In the genomic region with DNA sequence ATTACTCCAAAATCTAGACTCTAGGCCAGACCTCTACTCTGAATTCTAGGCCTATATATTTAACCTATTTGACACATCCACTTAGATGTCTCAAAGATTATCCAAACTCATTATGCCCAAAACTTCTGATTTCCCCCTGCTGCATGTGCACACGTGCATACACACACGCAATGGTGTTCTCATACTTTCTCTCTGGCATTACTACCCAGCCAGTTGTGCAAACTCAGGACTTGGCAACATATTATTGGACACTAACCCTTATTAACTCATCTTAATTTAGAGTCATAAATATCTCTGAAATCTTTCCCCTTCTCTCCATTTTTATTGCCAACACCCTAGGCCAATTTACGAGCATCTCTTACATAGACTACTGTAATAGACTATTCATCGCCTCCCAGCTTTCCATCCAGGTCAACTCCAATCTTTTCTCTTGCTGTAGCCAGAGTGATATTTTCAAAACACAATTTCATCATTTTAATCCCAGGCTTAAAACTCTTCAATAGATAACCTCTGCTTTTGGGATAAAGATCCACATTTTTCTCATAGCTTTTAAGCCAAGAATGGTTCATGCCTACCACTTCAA, we compare ENCODE assay signal across 31 cellular contexts.
"Had no signal": no experiment of that assay in that cellular context is flagged by ENCODE, and none has a peak within 500 bp of the region (broad histone marks: within the 10 kb centered on the region; RNA-seq: fewer than 3 reads in every experiment).

No MANE protein-coding gene starts in this region.

- DNase-seq: activated CD4-positive, alpha-beta memory T cell treated with anti-CD3 and anti-CD28 coated beads, Interleukin-2, amount 10 ng/mL, durations not matched to agents 7 days and 5 days; activated CD4-positive, alpha-beta T cell treated with anti-CD3 and anti-CD28 coated beads for 1 hour; activated CD4-positive, alpha-beta T cell treated with anti-CD3 and anti-CD28 coated beads for 4 hours; activated CD4-positive, alpha-beta T cell treated with anti-CD3 and anti-CD28 coated beads, Interleukin-2, amount 10 ng/mL, durations not matched to agents 7 days and 5 days; activated CD4-positive, alpha-beta T cell treated with anti-CD3 and anti-CD28 coated beads, Interleukin-2, amount 50 U/mL, for 4 hours; activated CD8-positive, alpha-beta memory T cell treated with anti-CD3 and anti-CD28 coated beads, Interleukin-2, amount 50 U/mL, for 48 hours; activated gamma-delta T cell; activated naive CD4-positive, alpha-beta T cell; activated naive CD4-positive, alpha-beta T cell treated with anti-CD3 and anti-CD28 coated beads, Interleukin-2, amount 10 ng/mL, durations not matched to agents 7 days and 5 days; activated naive CD8-positive, alpha-beta T cell treated with anti-CD3 and anti-CD28 coated beads, Interleukin-2, amount 10 ng/mL, durations not matched to agents 7 days and 5 days; activated T-cell treated with anti-CD3 and anti-CD28 coated beads for 4 hours; activated T-cell treated with anti-CD3 and anti-CD28 coated beads, Interleukin-2, amount 50 U/mL, for 24 hours; activated T-cell treated with anti-CD3 and anti-CD28 coated beads, Interleukin-2, amount 50 U/mL, for 72 hours; amniotic stem cell; anterior cingulate cortex; dorsolateral prefrontal cortex; effector memory CD8-positive, alpha-beta T cell; erythroblast; foreskin melanocyte; heart right ventricle; T-helper 2 cell had no signal

- H3K27me3 Mint-ChIP-seq: activated CD4-positive, alpha-beta memory T cell treated with anti-CD3 and anti-CD28 coated beads, Interleukin-2, amount 10 ng/mL, durations not matched to agents 7 days and 5 days; activated naive CD4-positive, alpha-beta T cell treated with anti-CD3 and anti-CD28 coated beads, Interleukin-2, amount 10 ng/mL, durations not matched to agents 7 days and 5 days; brain; central memory CD8-positive, alpha-beta T cell; dendritic cell treated with granulocyte-macrophage colony-stimulating factor and Interleukin-4, amounts not matched to agents 40 ng/mL and 50 ng/mL, for 4 days had no signal

- H3K36me3 Mint-ChIP-seq: activated naive CD4-positive, alpha-beta T cell treated with anti-CD3 and anti-CD28 coated beads, Interleukin-2, amount 10 ng/mL, durations not matched to agents 7 days and 5 days; activated naive CD4-positive, alpha-beta T cell treated with anti-CD3 and anti-CD28 coated beads, Interleukin-2, amount 50 U/mL, for 72 hours; activated naive CD8-positive, alpha-beta T cell treated with anti-CD3 and anti-CD28 coated beads, Interleukin-2, amount 10 ng/mL, durations not matched to agents 7 days and 5 days; WTC11 had no signal

- H3K4me1 Mint-ChIP-seq: activated CD4-positive, alpha-beta memory T cell treated with anti-CD3 and anti-CD28 coated beads, Interleukin-2, amount 10 ng/mL, durations not matched to agents 7 days and 5 days; activated CD4-positive, alpha-beta T cell treated with anti-CD3 and anti-CD28 coated beads, Interleukin-2, amount 10 ng/mL, durations not matched to agents 7 days and 5 days; activated naive CD4-positive, alpha-beta T cell treated with anti-CD3 and anti-CD28 coated beads, Interleukin-2, amount 10 ng/mL, durations not matched to agents 7 days and 5 days; activated naive CD8-positive, alpha-beta T cell treated with anti-CD3 and anti-CD28 coated beads, Interleukin-2, amount 10 ng/mL, durations not matched to agents 7 days and 5 days; central memory CD8-positive, alpha-beta T cell had no signal

- H3K4me1 ChIP-seq: breast epithelium, esophagus muscularis mucosa, gastroesophageal sphincter had no signal

- H3K9me3 Mint-ChIP-seq: activated CD4-positive, alpha-beta memory T cell treated with anti-CD3 and anti-CD28 coated beads, Interleukin-2, amount 10 ng/mL, durations not matched to agents 7 days and 5 days; activated CD4-positive, alpha-beta T cell treated with anti-CD3 and anti-CD28 coated beads, Interleukin-2, amount 10 ng/mL, durations not matched to agents 7 days and 5 days; activated naive CD4-positive, alpha-beta T cell treated with anti-CD3 and anti-CD28 coated beads, Interleukin-2, amount 10 ng/mL, durations not matched to agents 7 days and 5 days; activated naive CD8-positive, alpha-beta T cell treated with anti-CD3 and anti-CD28 coated beads, Interleukin-2, amount 10 ng/mL, durations not matched to agents 7 days and 5 days; activated T-cell treated with anti-CD3 and anti-CD28 coated beads, Interleukin-2, amount 50 U/mL, for 24 hours; activated T-cell treated with anti-CD3 and anti-CD28 coated beads, Interleukin-2, amount 50 U/mL, for 72 hours; central memory CD8-positive, alpha-beta T cell; dendritic cell treated with granulocyte-macrophage colony-stimulating factor and Interleukin-4, amounts not matched to agents 40 ng/mL and 50 ng/mL, for 4 days; effector memory CD8-positive, alpha-beta T cell had no signal

- H3K36me3 ChIP-seq: breast epithelium, cardiac muscle cell, esophagus muscularis mucosa, gastroesophageal sphincter, heart right ventricle had no signal

- ATAC-seq: activated naive CD4-positive, alpha-beta T cell treated with anti-CD3 and anti-CD28 coated beads, Interleukin-2, amount 50 U/mL, for 72 hours; activated T-cell treated with anti-CD3 and anti-CD28 coated beads, Interleukin-2, amount 50 U/mL, for 72 hours; effector memory CD8-positive, alpha-beta T cell; gastroesophageal sphincter; WTC11 had no signal

- H3K9me3 ChIP-seq: breast epithelium, esophagus muscularis mucosa, gastroesophageal sphincter, heart right ventricle had no signal

- H3K27ac Mint-ChIP-seq: activated CD4-positive, alpha-beta memory T cell treated with anti-CD3 and anti-CD28 coated beads, Interleukin-2, amount 10 ng/mL, durations not matched to agents 7 days and 5 days; activated CD4-positive, alpha-beta T cell treated with anti-CD3 and anti-CD28 coated beads, Interleukin-2, amount 10 ng/mL, durations not matched to agents 7 days and 5 days; activated naive CD4-positive, alpha-beta T cell treated with anti-CD3 and anti-CD28 coated beads, Interleukin-2, amount 10 ng/mL, durations not matched to agents 7 days and 5 days; activated naive CD4-positive, alpha-beta T cell treated with anti-CD3 and anti-CD28 coated beads, Interleukin-2, amount 50 U/mL, for 72 hours; activated naive CD8-positive, alpha-beta T cell treated with anti-CD3 and anti-CD28 coated beads, Interleukin-2, amount 10 ng/mL, durations not matched to agents 7 days and 5 days; activated T-cell treated with anti-CD3 and anti-CD28 coated beads, Interleukin-2, amount 50 U/mL, for 24 hours; activated T-cell treated with anti-CD3 and anti-CD28 coated beads, Interleukin-2, amount 50 U/mL, for 72 hours; brain; dendritic cell treated with granulocyte-macrophage colony-stimulating factor and Interleukin-4, amounts not matched to agents 40 ng/mL and 50 ng/mL, for 4 days; effector memory CD8-positive, alpha-beta T cell; WTC11 had no signal

- H3K27ac ChIP-seq: breast epithelium, cardiac muscle cell, coronary artery, dorsolateral prefrontal cortex, esophagus muscularis mucosa, gastroesophageal sphincter, heart right ventricle had no signal

- H3K4me3 ChIP-seq: breast epithelium, cardiac muscle cell, coronary artery, dorsolateral prefrontal cortex, esophagus muscularis mucosa, gastroesophageal sphincter, heart right ventricle had no signal

- H3K27me3 ChIP-seq: breast epithelium, cardiac muscle cell, dorsolateral prefrontal cortex, esophagus muscularis mucosa, gastroesophageal sphincter, heart right ventricle had no signal

- H3K4me3 Mint-ChIP-seq: activated CD4-positive, alpha-beta memory T cell treated with anti-CD3 and anti-CD28 coated beads, Interleukin-2, amount 10 ng/mL, durations not matched to agents 7 days and 5 days; activated CD4-positive, alpha-beta T cell treated with anti-CD3 and anti-CD28 coated beads, Interleukin-2, amount 10 ng/mL, durations not matched to agents 7 days and 5 days; activated naive CD4-positive, alpha-beta T cell treated with anti-CD3 and anti-CD28 coated beads, Interleukin-2, amount 10 ng/mL, durations not matched to agents 7 days and 5 days; activated naive CD8-positive, alpha-beta T cell treated with anti-CD3 and anti-CD28 coated beads, Interleukin-2, amount 10 ng/mL, durations not matched to agents 7 days and 5 days; activated T-cell treated with anti-CD3 and anti-CD28 coated beads, Interleukin-2, amount 50 U/mL, for 24 hours; activated T-cell treated with anti-CD3 and anti-CD28 coated beads, Interleukin-2, amount 50 U/mL, for 72 hours; brain; central memory CD8-positive, alpha-beta T cell; dendritic cell treated with granulocyte-macrophage colony-stimulating factor and Interleukin-4, amounts not matched to agents 40 ng/mL and 50 ng/mL, for 4 days; effector memory CD8-positive, alpha-beta T cell; WTC11 had no signal
